ENCODE assay signal across 8 cellular contexts in genomic region chr3:36456784-36457183, GRCh38.
"Had no signal": no experiment of that assay in that cellular context is flagged by ENCODE, and none has a peak within 500 bp of the region (broad histone marks: within the 10 kb centered on the region; RNA-seq: fewer than 3 reads in every experiment).

No MANE protein-coding gene starts in this region.

- ATAC-seq: GM12878 had no signal

- DNase-seq: GDM1, GF-D8 had no signal

- FAIRE-seq: G401.6, GM12878, GM12891, GM12892, GM18507, GM19239 had no signal

- H3K4me3 ChIP-seq: GM12878 had no signal
